9 cellular contexts compared by ENCODE assay signal in the genomic region with DNA sequence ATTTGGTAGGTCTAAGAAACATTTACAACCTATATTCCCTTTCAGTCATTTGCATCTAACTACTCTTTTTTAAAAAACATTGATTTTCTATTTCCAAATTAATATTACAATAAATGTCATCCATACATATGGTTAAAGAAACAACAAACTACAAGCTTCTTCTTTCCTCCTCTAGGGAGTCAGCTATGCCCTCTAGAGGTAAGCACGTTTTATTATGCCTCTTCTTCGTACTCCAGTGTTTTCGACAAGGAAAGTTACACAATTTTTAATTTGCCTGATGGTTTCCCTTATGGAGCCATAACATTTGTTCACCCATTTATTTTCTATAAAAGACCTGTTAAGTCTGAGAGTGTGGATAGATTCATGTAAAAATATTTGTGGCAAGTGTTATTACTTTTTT.
DNase-seq lines count a peak whose midpoint lies in the region; ATAC-seq and TF ChIP-seq lines count a peak whose summit lies in the region.
"Had no signal": no experiment of that assay in that cellular context is flagged by ENCODE, and none has a peak within 500 bp of the region (broad histone marks: within the 10 kb centered on the region; RNA-seq: fewer than 3 reads in every experiment).

No MANE protein-coding gene starts in this region.

- no peaks in the 10 kb centered on the region for H3K27me3 Mint-ChIP-seq in GM23338 (ENCODE audit: insufficient read depth, low read depth, poor library complexity)
- H3K27me3 Mint-ChIP-seq in stimulated activated naive B cell treated with anti-CD40 and anti-IgM and Interleukin-4, amounts not matched to agents 10 μg/mL and 1 μg/mL and 100 μg/mL, for 72 hours: no peaks in the 10 kb centered on the region

- no peak overlapping the region for H3K14ac ChIP-seq in mesenchymal stem cell (ENCODE audit: low read length in 2 of 2)

- no peak overlapping the region for H4K91ac ChIP-seq in mesenchymal stem cell (ENCODE audit: low read length)

- H3K27me3 ChIP-seq in GM23338 (ENCODE audit: insufficient read depth) (no peaks in the 10 kb centered on the region), mesenchymal stem cell (ENCODE audit: control insufficient read depth in 1 of 2, insufficient read depth in 1 of 2, low read length in 2 of 2) (no peaks in the 10 kb centered on the region)

- no peaks in the 10 kb centered on the region; the same call in 2 of the 3 replicates for H3K4me1 Mint-ChIP-seq in GM23338
- H3K4me1 Mint-ChIP-seq in stimulated activated naive B cell treated with anti-CD40 and anti-IgM and Interleukin-4, amounts not matched to agents 10 μg/mL and 1 μg/mL and 100 μg/mL, for 72 hours: no peaks in the 10 kb centered on the region

- H3K36me3 ChIP-seq in GM23338 (ENCODE audit: insufficient read depth): no peaks in the 10 kb centered on the region
- no peaks in the 10 kb centered on the region for H3K36me3 ChIP-seq in mesenchymal stem cell (ENCODE audit: control insufficient read depth in 1 of 2, insufficient read depth in 2 of 2, low read depth in 1 of 2, low read length in 2 of 2)

- no peak overlapping the region for H2BK15ac ChIP-seq in mesenchymal stem cell (ENCODE audit: low read depth, poor library complexity, severe bottlenecking)

- H3K9me2 ChIP-seq in GM23338 (ENCODE audit: insufficient read depth): no peaks in the 10 kb centered on the region

- H3K27ac Mint-ChIP-seq in GM23338: no peak overlapping the region
- no peak overlapping the region for H3K27ac Mint-ChIP-seq in stimulated activated naive B cell treated with anti-CD40 and anti-IgM and Interleukin-4, amounts not matched to agents 10 μg/mL and 1 μg/mL and 100 μg/mL, for 72 hours
- H3K27ac Mint-ChIP-seq: activated naive CD4-positive, alpha-beta T cell treated with anti-CD3 and anti-CD28 coated beads, Interleukin-2, amount 50 U/mL, for 72 hours had no signal

- H2BK12ac ChIP-seq in mesenchymal stem cell (ENCODE audit: low read length in 2 of 2): no peak overlapping the region

- no peaks in the 10 kb centered on the region for H3K9me3 Mint-ChIP-seq in GM23338
- H3K9me3 Mint-ChIP-seq in stimulated activated naive B cell treated with anti-CD40 and anti-IgM and Interleukin-4, amounts not matched to agents 10 μg/mL and 1 μg/mL and 100 μg/mL, for 72 hours: peaks cover 0 to 2% of the 10 kb centered on the region in 2 donors

- H3K9ac ChIP-seq in mesenchymal stem cell (ENCODE audit: low read length): no peak overlapping the region

- H2BK5ac ChIP-seq in mesenchymal stem cell (ENCODE audit: low read depth, low read length, poor library complexity, severe bottlenecking): no peak overlapping the region

- H3K27ac ChIP-seq in GM23338 (ENCODE audit: low read depth): no peak overlapping the region
- no peak overlapping the region for H3K27ac ChIP-seq in VCaP
- H3K27ac ChIP-seq in mesenchymal stem cell (ENCODE audit: low read length, poor library complexity, severe bottlenecking): no peak overlapping the region

- 23% methylated on average over 3 of the region's 3 CpGs for WGBS in mesenchymal stem cell

- H4K8ac ChIP-seq in mesenchymal stem cell (ENCODE audit: low read length): no peak overlapping the region

- no peak overlapping the region for H2BK120ac ChIP-seq in mesenchymal stem cell (ENCODE audit: low read depth, low read length)

- H3K4me3 ChIP-seq in GM23338: no peak overlapping the region
- H3K4me3 ChIP-seq in mesenchymal stem cell (ENCODE audit: insufficient read depth in 1 of 2, low read depth in 1 of 2, low read length in 2 of 2): no peak overlapping the region

- no peaks in the 10 kb centered on the region for H3F3A ChIP-seq in GM23338 (replicated peaks; ENCODE audit: low read depth)

- no peaks in the 10 kb centered on the region for H3K79me2 ChIP-seq in GM23338 (replicated peaks; ENCODE audit: insufficient read depth)

- no peaks in the 10 kb centered on the region for H3K36me3 Mint-ChIP-seq in GM23338 (ENCODE audit: low read depth)
- H3K36me3 Mint-ChIP-seq in stimulated activated naive B cell treated with anti-CD40 and anti-IgM and Interleukin-4, amounts not matched to agents 10 μg/mL and 1 μg/mL and 100 μg/mL, for 72 hours: no peaks in the 10 kb centered on the region
- H3K36me3 Mint-ChIP-seq: activated naive CD4-positive, alpha-beta T cell treated with anti-CD3 and anti-CD28 coated beads, Interleukin-2, amount 50 U/mL, for 72 hours had no signal

- H3K4me2 ChIP-seq in GM23338 (no peak overlapping the region), mesenchymal stem cell (ENCODE audit: low read length, poor library complexity, severe bottlenecking) (no peak overlapping the region)

- H2AFZ ChIP-seq in GM23338 (no peak overlapping the region), mesenchymal stem cell (ENCODE audit: low read depth, low read length) (no peak overlapping the region)

- H3K18ac ChIP-seq in mesenchymal stem cell (ENCODE audit: low read depth in 1 of 2, low read length in 2 of 2): no peak overlapping the region

- H2AK5ac ChIP-seq in mesenchymal stem cell (ENCODE audit: low read length, severe bottlenecking): no peak overlapping the region

- H3K9me3 ChIP-seq in mesenchymal stem cell (ENCODE audit: control insufficient read depth, low read length): peaks cover 7% of the 10 kb centered on the region

- H3K23ac ChIP-seq in mesenchymal stem cell (ENCODE audit: low read length in 2 of 2): no peak overlapping the region

- peak; percentile 63 to 69 for TF ChIP-seq CTCF in GM23338 (conservative IDR thresholded peaks at IDR 0.05; ENCODE audit: low read depth in 2 of 2)
- TF ChIP-seq CTCF in VCaP (conservative IDR thresholded peaks at IDR 0.05): peak; percentile 88

- no peak overlapping the region for H3K4me3 Mint-ChIP-seq in GM23338
- H3K4me3 Mint-ChIP-seq in stimulated activated naive B cell treated with anti-CD40 and anti-IgM and Interleukin-4, amounts not matched to agents 10 μg/mL and 1 μg/mL and 100 μg/mL, for 72 hours: no peak overlapping the region

- peak; percentile 46 for DNase-seq in GM23338 (ENCODE audit: low spot score)
- peak; percentile 14 for DNase-seq in NCI-H146 treated with DMSO at 0.1 percent for 48 hours (lab: John Stamatoyannopoulos, UW; ENCODE audit: unreplicated experiment)
- peak; percentile 14 for DNase-seq in mesenchymal stem cell
- DNase-seq in stimulated activated naive B cell treated with anti-CD40 and anti-IgM and Interleukin-4, amounts not matched to agents 10 μg/mL and 1 μg/mL and 100 μg/mL, for 72 hours: no peak
- DNase-seq in stimulated activated CD4-positive, alpha-beta T cell treated with anti-CD3 and anti-CD28 coated beads, Interleukin-12 subunit alpha, Interleukin-12 subunit beta, amount 100 ng/mL, for 4 hours: no peak
- DNase-seq: T1000 had no signal

- ATAC-seq in GM23338 (no peak; the same call in 2 of the 3 replicates), HG02678 (IDR thresholded peaks at IDR 0.05; ENCODE audit: unreplicated experiment) (no peak)
- ATAC-seq in stimulated activated naive B cell treated with anti-CD40 and anti-IgM and Interleukin-4, amounts not matched to agents 10 μg/mL and 1 μg/mL and 100 μg/mL, for 72 hours (replicated peaks): no peak
- ATAC-seq: activated naive CD4-positive, alpha-beta T cell treated with anti-CD3 and anti-CD28 coated beads, Interleukin-2, amount 50 U/mL, for 72 hours had no signal

- H3K4me1 ChIP-seq in GM23338 (ENCODE audit: insufficient read depth) (no peaks in the 10 kb centered on the region), mesenchymal stem cell (ENCODE audit: control insufficient read depth, insufficient read depth, low read depth, low read length) (no peaks in the 10 kb centered on the region)

- H4K20me1 ChIP-seq in GM23338 (replicated peaks; ENCODE audit: insufficient read depth): no peaks in the 10 kb centered on the region

- H3K79me1 ChIP-seq in mesenchymal stem cell (replicated peaks; ENCODE audit: low read length, poor library complexity, severe bottlenecking): no peaks in the 10 kb centered on the region

- no peak overlapping the region for H3K4ac ChIP-seq in mesenchymal stem cell (ENCODE audit: low read depth in 1 of 2, low read length in 2 of 2)

Comparison
In these comparisons a context has a peak if more than half of its experiments do, and no peak if none do; other contexts are left out.
1. DNase-seq: peak in GM23338 (single experiment), NCI-H146 treated with DMSO at 0.1 percent for 48 hours (single experiment) and mesenchymal stem cell (single experiment); none in stimulated activated naive B cell treated with anti-CD40 and anti-IgM and Interleukin-4, amounts not matched to agents 10 μg/mL and 1 μg/mL and 100 μg/mL, for 72 hours (single experiment) and stimulated activated CD4-positive, alpha-beta T cell treated with anti-CD3 and anti-CD28 coated beads, Interleukin-12 subunit alpha, Interleukin-12 subunit beta, amount 100 ng/mL, for 4 hours (single experiment).